14 cellular contexts compared by ENCODE assay signal in genomic region chr19:46739290-46739771, GRCh38. TPM values are rescaled to one million over a fixed set of nuclear protein-coding genes. Genes with fewer than 3 reads are reported as not detected.
A peak's percentile ranks its signal among the peaks of the same experiment; 100 is the strongest.
DNase-seq lines count a peak whose midpoint lies in the region; ATAC-seq and TF ChIP-seq lines count a peak whose summit lies in the region.
"Had no signal": no experiment of that assay in that cellular context is flagged by ENCODE, and none has a peak within 500 bp of the region (broad histone marks: within the 10 kb centered on the region; RNA-seq: fewer than 3 reads in every experiment).

No MANE protein-coding gene starts in this region.

- no peaks in the 10 kb centered on the region for H3K9me3 Mint-ChIP-seq in endodermal cell
- no peaks in the 10 kb centered on the region for H3K9me3 Mint-ChIP-seq in stimulated activated naive B cell treated with anti-CD40 and anti-IgM and Interleukin-4, amounts not matched to agents 10 μg/mL and 1 μg/mL and 100 μg/mL, for 72 hours

- no peak for ATAC-seq in stimulated activated naive B cell treated with anti-CD40 and anti-IgM and Interleukin-4, amounts not matched to agents 10 μg/mL and 1 μg/mL and 100 μg/mL, for 72 hours (replicated peaks)
- no peak for ATAC-seq in HG02938 (IDR thresholded peaks at IDR 0.05; ENCODE audit: unreplicated experiment)

- H3K9me3 ChIP-seq in MG63 (no peaks in the 10 kb centered on the region), endodermal cell (ENCODE audit: control insufficient read depth, low read length) (no peaks in the 10 kb centered on the region)

- H3K27ac ChIP-seq in endodermal cell (ENCODE audit: low read depth, low read length) = no peak overlapping the region
- H3K27ac ChIP-seq: GM23248 had no signal

- no peaks in the 10 kb centered on the region for H3K27me3 ChIP-seq in MG63
- no peaks in the 10 kb centered on the region for H3K27me3 ChIP-seq in endodermal cell (ENCODE audit: control insufficient read depth, insufficient read depth, low read length, poor library complexity, severe bottlenecking)

- DNase-seq in MG63 (peak; percentile 33), endodermal cell (no peak), medulla oblongata (ENCODE audit: extremely low spot score) (peak; percentile 44), NCI-H524 (lab: John Stamatoyannopoulos, UW) (no peak), NCI-H187 (lab: John Stamatoyannopoulos, UW) (no peak), NCI-H1694 (lab: John Stamatoyannopoulos, UW) (no peak)
- DNase-seq in stimulated activated naive B cell treated with anti-CD40 and anti-IgM and Interleukin-4, amounts not matched to agents 10 μg/mL and 1 μg/mL and 100 μg/mL, for 72 hours = no peak
- DNase-seq: activated CD4-positive, alpha-beta T cell treated with anti-CD3 and anti-CD28 coated beads, Interleukin-2, amount 50 U/mL, for 1 hour; activated naive CD4-positive, alpha-beta T cell treated with Interleukin-2 at 50 U/mL for 16 hours; dermis blood vessel endothelial cell; GM23248; NCI-H1930; small intestine had no signal

- H3K36me3 Mint-ChIP-seq in endodermal cell (ENCODE audit: low read depth) = peaks cover 45% of the 10 kb centered on the region
- H3K36me3 Mint-ChIP-seq in stimulated activated naive B cell treated with anti-CD40 and anti-IgM and Interleukin-4, amounts not matched to agents 10 μg/mL and 1 μg/mL and 100 μg/mL, for 72 hours = peaks cover 25 to 41% of the 10 kb centered on the region in 2 donors

- H3K27me3 Mint-ChIP-seq in endodermal cell (ENCODE audit: insufficient read depth) = no peaks in the 10 kb centered on the region
- H3K27me3 Mint-ChIP-seq in stimulated activated naive B cell treated with anti-CD40 and anti-IgM and Interleukin-4, amounts not matched to agents 10 μg/mL and 1 μg/mL and 100 μg/mL, for 72 hours = no peaks in the 10 kb centered on the region

- H3K27ac Mint-ChIP-seq in endodermal cell = peak overlapping the region; percentile 81
- peak overlapping the region; percentile 47 for H3K27ac Mint-ChIP-seq in stimulated activated naive B cell treated with anti-CD40 and anti-IgM and Interleukin-4, amounts not matched to agents 10 μg/mL and 1 μg/mL and 100 μg/mL, for 72 hours

- no peak overlapping the region for H3K4me3 ChIP-seq in MG63
- H3K4me3 ChIP-seq in endodermal cell (ENCODE audit: low read length) = no peak overlapping the region
- H3K4me3 ChIP-seq: GM23248 had no signal

- no peak overlapping the region for H3K9ac ChIP-seq in endodermal cell (ENCODE audit: extremely low read depth, low read length, poor library complexity, severe bottlenecking)
- H3K9ac ChIP-seq: GM23248 had no signal

- H3K36me3 ChIP-seq in MG63 = peaks cover 81% of the 10 kb centered on the region
- peaks cover 35% of the 10 kb centered on the region for H3K36me3 ChIP-seq in endodermal cell (ENCODE audit: control insufficient read depth, insufficient read depth, low read length)

- H3K4me3 Mint-ChIP-seq in endodermal cell = no peak overlapping the region
- H3K4me3 Mint-ChIP-seq in stimulated activated naive B cell treated with anti-CD40 and anti-IgM and Interleukin-4, amounts not matched to agents 10 μg/mL and 1 μg/mL and 100 μg/mL, for 72 hours = no peak overlapping the region

- H3K4me1 ChIP-seq in endodermal cell (ENCODE audit: control insufficient read depth, insufficient read depth, low read length) = no peaks in the 10 kb centered on the region

- 94 to 97% methylated on average over 13 to 14 of the region's 14 CpGs for WGBS in endodermal cell (ENCODE audit: insufficient coverage in 1 of 2, insufficient read length in 1 of 2), 2 experiments

- TF ChIP-seq CTCF in endodermal cell (conservative IDR thresholded peaks at IDR 0.05) = no peak

- H3K4me1 Mint-ChIP-seq in endodermal cell = peaks cover 17% of the 10 kb centered on the region
- peaks cover 35 to 37% of the 10 kb centered on the region in 2 donors for H3K4me1 Mint-ChIP-seq in stimulated activated naive B cell treated with anti-CD40 and anti-IgM and Interleukin-4, amounts not matched to agents 10 μg/mL and 1 μg/mL and 100 μg/mL, for 72 hours

RNA-seq across cellular contexts. Expression of gene FKRP, which starts 6.5 kb away (rescaled TPM):
- total RNA-seq in MG63 (2014; rRNA removed; shearing (Covaris generic); ENCODE audit: low replicate concordance) = 6.5 and 18.0 TPM in 2 replicates
- total RNA-seq in endodermal cell = 10 to 100 TPM; 19.8 to 33.7 TPM
- polyA plus RNA-seq in endodermal cell (2013, experiment 1 of 2) = 28.9 TPM
- 25.7 TPM for polyA plus RNA-seq in endodermal cell (2013, experiment 2 of 2)

RNA-seq across cellular contexts. Expression of gene STRN4, which starts 6.9 kb away (rescaled TPM):
- total RNA-seq in MG63 (2014; rRNA removed; shearing (Covaris generic); ENCODE audit: low replicate concordance) = 55.2 and 81.7 TPM in 2 replicates
- total RNA-seq in endodermal cell = 100 to 1,000 TPM; 142 to 155 TPM
- polyA plus RNA-seq in endodermal cell (2013, experiment 1 of 2) = 94.4 TPM
- 83.3 TPM for polyA plus RNA-seq in endodermal cell (2013, experiment 2 of 2)

RNA-seq across cellular contexts. Expression of gene PRKD2, which starts 22.4 kb away (rescaled TPM):
- total RNA-seq in MG63 (2014; rRNA removed; shearing (Covaris generic); ENCODE audit: low replicate concordance) = 8.6 and 20.4 TPM in 2 replicates
- total RNA-seq in endodermal cell = 10 to 100 TPM; 80.5 to 90.8 TPM
- polyA plus RNA-seq in endodermal cell (2013, experiment 1 of 2) = 29.2 TPM
- polyA plus RNA-seq in endodermal cell (2013, experiment 2 of 2) = 30.6 TPM

RNA-seq across cellular contexts. Expression of gene SLC1A5, which starts 49.1 kb away (rescaled TPM):
- 170 and 305 TPM in 2 replicates for total RNA-seq in MG63 (2014; rRNA removed; shearing (Covaris generic); ENCODE audit: low replicate concordance)
- total RNA-seq in endodermal cell = 10 to 100 TPM; 77.6 to 78.1 TPM
- polyA plus RNA-seq in endodermal cell (2013, experiment 1 of 2) = 81.2 TPM
- polyA plus RNA-seq in endodermal cell (2013, experiment 2 of 2) = 60.6 TPM

Comparison
In these comparisons a context has a peak if more than half of its experiments do, and no peak if none do; other contexts are left out.
1. DNase-seq: peak in MG63 (single experiment) and medulla oblongata (single experiment); none in endodermal cell (single experiment), stimulated activated naive B cell treated with anti-CD40 and anti-IgM and Interleukin-4, amounts not matched to agents 10 μg/mL and 1 μg/mL and 100 μg/mL, for 72 hours (single experiment), NCI-H524 (0 of 2), NCI-H187 (0 of 2) and NCI-H1694 (single experiment).